Comparison of ENCODE assay signal across 32 cellular contexts in genomic region chr3:192108820-192109219, GRCh38.
"Had no signal": no experiment of that assay in that cellular context is flagged by ENCODE, and none has a peak within 500 bp of the region (broad histone marks: within the 10 kb centered on the region; RNA-seq: fewer than 3 reads in every experiment).

No MANE protein-coding gene starts in this region.

- H3K27ac ChIP-seq: adrenal gland, ascending aorta, breast epithelium, cardiac muscle cell, colonic mucosa, dorsolateral prefrontal cortex had no signal

- DNase-seq: activated CD4-positive, alpha-beta memory T cell treated with anti-CD3 and anti-CD28 coated beads for 36 hours; activated CD4-positive, alpha-beta T cell treated with anti-CD3 and anti-CD28 coated beads for 36 hours; activated CD4-positive, alpha-beta T cell treated with anti-CD3 and anti-CD28 coated beads, Interleukin-2, amount 10 ng/mL, durations not matched to agents 24 days and 14 days; activated CD4-positive, CD25-positive, alpha-beta regulatory T cell; activated CD4-positive, CD25-positive, alpha-beta regulatory T cell treated with anti-CD3 and anti-CD28 coated beads, Interleukin-2, amount 50 U/mL, for 72 hours; activated CD8-positive, alpha-beta memory T cell treated with anti-CD3 and anti-CD28 coated beads, Interleukin-2, amount 10 ng/mL, durations not matched to agents 7 days and 5 days; activated CD8-positive, alpha-beta memory T cell treated with anti-CD3 and anti-CD28 coated beads, Interleukin-2, amount 50 U/mL, for 4 hours; activated CD8-positive, alpha-beta T cell treated with anti-CD3 and anti-CD28 coated beads, Interleukin-2, amount 10 ng/mL, durations not matched to agents 7 days and 5 days; activated effector memory CD4-positive, alpha-beta T cell treated with anti-CD3 and anti-CD28 coated beads, Interleukin-2, amount 50 U/mL, for 16 hours; activated naive CD4-positive, alpha-beta T cell treated with anti-CD3 and anti-CD28 coated beads for 36 hours; activated naive CD8-positive, alpha-beta T cell treated with anti-CD3 and anti-CD28 coated beads for 36 hours; activated naive CD8-positive, alpha-beta T cell treated with anti-CD3 and anti-CD28 coated beads, Interleukin-2, amount 50 U/mL, for 24 hours; activated T-cell treated with anti-CD3 and anti-CD28 coated beads, Interleukin-2, amount 50 U/mL, for 1 hour; activated T-cell treated with anti-CD3 and anti-CD28 coated beads, Interleukin-2, amount 50 U/mL, for 48 hours; adrenal gland; amygdala; central memory CD4-positive, alpha-beta T cell; cerebellar nuclear complex; colonic mucosa; dorsolateral prefrontal cortex; effector memory CD4-positive, alpha-beta T cell; endodermal cell; foreskin fibroblast; head of caudate nucleus; T-helper 1 cell; T-helper 17 cell; T1000 had no signal

- FAIRE-seq: frontal cortex had no signal

- ATAC-seq: activated CD4-positive, alpha-beta T cell treated with anti-CD3 and anti-CD28 coated beads for 36 hours; activated CD8-positive, alpha-beta memory T cell treated with anti-CD3 and anti-CD28 coated beads, Interleukin-2, amount 10 ng/mL, durations not matched to agents 7 days and 5 days; activated CD8-positive, alpha-beta T cell treated with anti-CD3 and anti-CD28 coated beads, Interleukin-2, amount 10 ng/mL, durations not matched to agents 7 days and 5 days; activated naive CD8-positive, alpha-beta T cell treated with anti-CD3 and anti-CD28 coated beads, Interleukin-2, amount 50 U/mL, for 24 hours; esophagus mucosa; T-helper 17 cell had no signal

- H3K27me3 ChIP-seq: adrenal gland, ascending aorta, breast epithelium, cardiac muscle cell, colonic mucosa, dorsolateral prefrontal cortex had no signal

- H3K36me3 ChIP-seq: adrenal gland, ascending aorta, breast epithelium, cardiac muscle cell, colonic mucosa had no signal

- H3K4me3 ChIP-seq: adrenal gland, ascending aorta, breast epithelium, cardiac muscle cell, colonic mucosa, dorsolateral prefrontal cortex had no signal

- H3K4me1 ChIP-seq: adrenal gland, ascending aorta, breast epithelium, colonic mucosa had no signal
